In the genomic region with DNA sequence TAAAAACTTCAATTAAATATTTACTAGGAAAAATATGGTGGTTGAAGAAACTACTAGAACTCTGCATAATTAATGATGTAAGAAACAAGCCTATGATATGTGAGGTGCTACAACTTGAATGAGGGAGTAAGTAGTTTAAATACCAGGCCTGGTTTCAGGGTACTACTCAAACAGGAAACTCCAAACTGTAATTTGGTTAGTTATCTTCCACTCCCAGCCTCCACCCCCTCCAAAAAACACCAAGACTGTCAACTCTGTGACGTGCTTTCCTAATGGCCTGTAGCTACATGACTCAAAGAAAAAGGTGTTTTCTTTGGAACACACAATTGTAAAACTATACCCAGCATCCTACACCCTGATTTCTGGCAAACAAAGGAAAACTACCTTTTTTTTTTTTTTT, we compare ENCODE assay signal across 11 cellular contexts. TPM values are rescaled to one million over a fixed set of nuclear protein-coding genes. Genes with fewer than 3 reads are reported as not detected.
DNase-seq lines count a peak whose midpoint lies in the region; ATAC-seq and TF ChIP-seq lines count a peak whose summit lies in the region.
"Had no signal": no experiment of that assay in that cellular context is flagged by ENCODE, and none has a peak within 500 bp of the region (broad histone marks: within the 10 kb centered on the region; RNA-seq: fewer than 3 reads in every experiment).

No MANE protein-coding gene starts in this region.

- peak; percentile 18 for DNase-seq in GM12864 (ENCODE audit: low read depth)
- peak in 1 of 2 donors; percentile 59 for DNase-seq in activated naive CD4-positive, alpha-beta T cell treated with anti-CD3 and anti-CD28 coated beads, Interleukin-2, amount 50 U/mL, for 72 hours (ENCODE audit: low spot score in 2 of 2)
- no peak for DNase-seq in omental fat pad (ENCODE audit: low spot score)
- DNase-seq in thyroid gland, result no peak
- DNase-seq in NCI-H2081 treated with DMSO at 0.1 percent for 48 hours (lab: John Stamatoyannopoulos, UW), result no peak
- DNase-seq: activated CD8-positive, alpha-beta memory T cell treated with anti-CD3 and anti-CD28 coated beads for 24 hours; NCI-H2227 treated with DMSO at 0.1 percent for 48 hours had no signal

- no peak overlapping the region for H3K4me3 ChIP-seq in GM12864 (ENCODE audit: low read depth, low read length)
- H3K4me3 ChIP-seq in thyroid gland (replicated peaks in 1 of 3), result no peak overlapping the region

- H3K27ac ChIP-seq in KOPT-K1 (ENCODE audit: low read depth, low read length, poor library complexity, severe bottlenecking) (peak overlapping the region; percentile 57), thyroid gland (no peak overlapping the region)

- WGBS in thyroid gland, 2 donors, result 75 to 90% methylated on average over 1 of the region's 1 CpG

- peaks cover 6 to 11% of the 10 kb centered on the region in 2 donors for H3K4me1 ChIP-seq in thyroid gland

- intact Hi-C loops in thyroid gland (cut with DNase I), result no loop called here

- peak; percentile 99 for ATAC-seq in activated naive CD4-positive, alpha-beta T cell treated with anti-CD3 and anti-CD28 coated beads, Interleukin-2, amount 50 U/mL, for 72 hours
- ATAC-seq in omental fat pad (ENCODE audit: low FRiP score) (peak; percentile 19), HG03520 (IDR thresholded peaks at IDR 0.05; ENCODE audit: unreplicated experiment) (no peak), HG03521 (IDR thresholded peaks at IDR 0.05; ENCODE audit: unreplicated experiment) (no peak)

- no peaks in the 10 kb centered on the region for H3K9me3 Mint-ChIP-seq in activated naive CD4-positive, alpha-beta T cell treated with anti-CD3 and anti-CD28 coated beads, Interleukin-2, amount 50 U/mL, for 72 hours
- H3K9me3 Mint-ChIP-seq: neural crest cell had no signal

- no peak for TF ChIP-seq POLR2A in thyroid gland (IDR thresholded peaks at IDR 0.05)

- no peaks in the 10 kb centered on the region for H3K9me3 ChIP-seq in KOPT-K1 (ENCODE audit: insufficient read depth, low read length, poor library complexity, severe bottlenecking)
- no peaks in the 10 kb centered on the region for H3K9me3 ChIP-seq in thyroid gland

- H3K36me3 Mint-ChIP-seq in activated naive CD4-positive, alpha-beta T cell treated with anti-CD3 and anti-CD28 coated beads, Interleukin-2, amount 50 U/mL, for 72 hours, result peaks cover 0 to 10% of the 10 kb centered on the region in 2 donors

- no peaks in the 10 kb centered on the region for H3K27me3 ChIP-seq in thyroid gland

- H3K36me3 ChIP-seq in KOPT-K1 (ENCODE audit: insufficient read depth, low read length) (peaks cover 17% of the 10 kb centered on the region; the same call in 1 of the 2 replicates), thyroid gland (no peaks in the 10 kb centered on the region)

- H3K27ac Mint-ChIP-seq in activated naive CD4-positive, alpha-beta T cell treated with anti-CD3 and anti-CD28 coated beads, Interleukin-2, amount 50 U/mL, for 72 hours, result peak overlapping the region; percentile 61 to 67

- TF ChIP-seq CTCF in GM12864 (IDR thresholded peaks at IDR 0.05; ENCODE audit: low read depth, low read length, missing control alignments) (no peak), omental fat pad (IDR thresholded peaks at IDR 0.05) (no peak), thyroid gland (IDR thresholded peaks at IDR 0.05) (no peak)

RNA-seq across cellular contexts. Expression of a gene that starts 55.9 kb away (rescaled TPM):
- total RNA-seq in activated naive CD4-positive, alpha-beta T cell treated with anti-CD3 and anti-CD28 coated beads, Interleukin-2, amount 50 U/mL, for 72 hours, result 10 to 100 TPM; 90.1 to 98.2 TPM
- total RNA-seq in omental fat pad (10 to 100 TPM; 15.3 to 32.9 (median 22.1) TPM), thyroid gland (10 to 100 TPM in 3 of 4 donors, 1 to 10 TPM in 1; 9.4 to 22.8 (median 14.0) TPM)

Comparison
In these comparisons a context has a peak if more than half of its experiments do, and no peak if none do; other contexts are left out.
1. ATAC-seq: peak in activated naive CD4-positive, alpha-beta T cell treated with anti-CD3 and anti-CD28 coated beads, Interleukin-2, amount 50 U/mL, for 72 hours (2 of 2) and omental fat pad (single experiment); none in HG03520 (single experiment) and HG03521 (single experiment).